Comparison of ENCODE assay signal across 20 cellular contexts in genomic region chr1:29687166-29687565, GRCh38.
"Had no signal": no experiment of that assay in that cellular context is flagged by ENCODE, and none has a peak within 500 bp of the region (broad histone marks: within the 10 kb centered on the region; RNA-seq: fewer than 3 reads in every experiment).

No MANE protein-coding gene starts in this region.

- H3K4me1 ChIP-seq: esophagus squamous epithelium, right lobe of liver, tibial nerve had no signal

- H3K9me3 ChIP-seq: esophagus squamous epithelium, mucosa of descending colon, neutrophil, right lobe of liver, tibial nerve had no signal

- H3K4me3 ChIP-seq: esophagus squamous epithelium, mucosa of descending colon, right lobe of liver, tibial nerve had no signal

- H3K36me3 ChIP-seq: esophagus squamous epithelium, neutrophil, right lobe of liver, tibial nerve had no signal

- H3K4me1 Mint-ChIP-seq: activated T-helper 17 cell treated with anti-CD3 and anti-CD28 coated beads, Interleukin-2, amount 50 U/mL, for 72 hours had no signal

- H3K4me3 Mint-ChIP-seq: activated B cell treated with CpG ODN at 0.5 μM for 24 hours; activated CD4-positive, alpha-beta T cell treated with anti-CD3 and anti-CD28 coated beads for 36 hours; activated T-cell treated with anti-CD3 and anti-CD28 coated beads, Interleukin-2, amount 50 U/mL, for 4 hours; natural killer cell treated with Interleukin-12 subunit alpha and Interleukin-12 subunit beta and Interleukin-15 and Interleukin-18, amount 100 ng/mL, for 72 hours; T-helper 2 cell treated with Interferon-gamma antibody and Interleukin-4, amounts not matched to agents 5 μg/mL and 100 μg/mL, for 36 hours had no signal

- H3K27ac Mint-ChIP-seq: activated B cell treated with CpG ODN at 0.5 μM for 24 hours; activated CD4-positive, alpha-beta T cell treated with anti-CD3 and anti-CD28 coated beads for 36 hours; activated naive CD4-positive, alpha-beta T cell treated with anti-CD3 and anti-CD28 coated beads, Interleukin-2, amount 50 U/mL, for 72 hours; T-helper 2 cell treated with Interferon-gamma antibody and Interleukin-4, amounts not matched to agents 5 μg/mL and 100 μg/mL, for 36 hours had no signal

- H3K9me3 Mint-ChIP-seq: activated B cell treated with CpG ODN at 0.5 μM for 24 hours; activated naive CD4-positive, alpha-beta T cell treated with anti-CD3 and anti-CD28 coated beads, Interleukin-2, amount 50 U/mL, for 72 hours; activated T-cell treated with anti-CD3 and anti-CD28 coated beads, Interleukin-2, amount 50 U/mL, for 4 hours; activated T-helper 17 cell treated with anti-CD3 and anti-CD28 coated beads, Interleukin-2, amount 50 U/mL, for 72 hours; natural killer cell treated with Interleukin-12 subunit alpha and Interleukin-12 subunit beta and Interleukin-15 and Interleukin-18, amount 100 ng/mL, for 72 hours; T-helper 2 cell treated with Interferon-gamma antibody and Interleukin-4, amounts not matched to agents 5 μg/mL and 100 μg/mL, for 36 hours had no signal

- DNase-seq: activated B cell treated with CpG ODN at 0.5 μM for 24 hours; activated CD4-positive, alpha-beta T cell treated with anti-CD3 and anti-CD28 coated beads for 36 hours; activated T-cell treated with anti-CD3 and anti-CD28 coated beads, Interleukin-2, amount 50 U/mL, for 4 hours; dermis blood vessel endothelial cell; effector CD8-positive, alpha-beta T cell; esophagus squamous epithelium; hippocampal formation; left cardiac atrium; left ventricle myocardium superior; mucosa of descending colon; stimulated activated CD4-positive, alpha-beta T cell treated with anti-CD3 and anti-CD28 coated beads, Interleukin-15, amount 100 ng/mL, for 24 hours; stimulated activated naive CD4-positive, alpha-beta T cell had no signal

- H3K27ac ChIP-seq: epithelial cell of prostate, esophagus squamous epithelium, neutrophil, right lobe of liver, tibial nerve had no signal

- ATAC-seq: activated naive CD4-positive, alpha-beta T cell treated with anti-CD3 and anti-CD28 coated beads, Interleukin-2, amount 50 U/mL, for 72 hours; activated T-cell treated with anti-CD3 and anti-CD28 coated beads, Interleukin-2, amount 50 U/mL, for 4 hours; left cardiac atrium; left ventricle myocardium superior; mucosa of descending colon; natural killer cell treated with Interleukin-12 subunit alpha and Interleukin-12 subunit beta and Interleukin-15 and Interleukin-18, amount 100 ng/mL, for 72 hours; right lobe of liver had no signal

- H3K27me3 ChIP-seq: right lobe of liver had no signal
